In genomic region chr2:138034536-138034935, GRCh38 we compare ENCODE assay signal across 25 cellular contexts.
"Had no signal": no experiment of that assay in that cellular context is flagged by ENCODE, and none has a peak within 500 bp of the region (broad histone marks: within the 10 kb centered on the region; RNA-seq: fewer than 3 reads in every experiment).

No MANE protein-coding gene starts in this region.

- H3K27ac ChIP-seq: epithelial cell of prostate, esophagus muscularis mucosa, gastrocnemius medialis, heart right ventricle, neutrophil, psoas muscle, spleen, stomach, thoracic aorta, transverse colon had no signal

- H3K4me3 Mint-ChIP-seq: immature natural killer cell; naive thymus-derived CD4-positive, alpha-beta T cell; nephron progenitor cell had no signal

- ATAC-seq: gastrocnemius medialis; heart right ventricle; left cardiac atrium; left ventricle myocardium superior; naive thymus-derived CD4-positive, alpha-beta T cell; psoas muscle; sciatic nerve had no signal

- DNase-seq: effector memory CD4-positive, alpha-beta T cell; gastrocnemius medialis; heart right ventricle; hypothalamus; immature natural killer cell; left cardiac atrium; left ventricle myocardium superior; mesenchymal stem cell; naive thymus-derived CD4-positive, alpha-beta T cell; nephron progenitor cell; psoas muscle; retina; spleen; stimulated activated CD4-positive, alpha-beta T cell treated with anti-CD3 and anti-CD28 coated beads, Interleukin-15, amount 100 ng/mL, for 24 hours; stimulated activated CD4-positive, alpha-beta T cell treated with anti-CD3 and anti-CD28 coated beads, Interleukin-2, amount 100 ng/mL, for 24 hours; stimulated activated naive CD4-positive, alpha-beta T cell; stomach; substantia nigra; transverse colon had no signal

- H3K27ac Mint-ChIP-seq: immature natural killer cell; naive thymus-derived CD4-positive, alpha-beta T cell; nephron progenitor cell had no signal

- H3K4me1 ChIP-seq: esophagus muscularis mucosa, gastrocnemius medialis, psoas muscle, spleen, stomach, transverse colon had no signal

- H3K4me1 Mint-ChIP-seq: immature natural killer cell; naive thymus-derived CD4-positive, alpha-beta T cell had no signal

- H3K4me3 ChIP-seq: esophagus muscularis mucosa, gastrocnemius medialis, heart right ventricle, lung, psoas muscle, spleen, stomach, thoracic aorta, transverse colon had no signal

- H3K9me3 Mint-ChIP-seq: nephron progenitor cell had no signal

- H3K36me3 ChIP-seq: esophagus muscularis mucosa, gastrocnemius medialis, heart right ventricle, neutrophil, spleen, stomach, thoracic aorta, transverse colon had no signal

- H3K36me3 Mint-ChIP-seq: immature natural killer cell; naive thymus-derived CD4-positive, alpha-beta T cell had no signal

- H3K27me3 ChIP-seq: esophagus muscularis mucosa, gastrocnemius medialis, heart right ventricle, neutrophil, spleen, stomach, transverse colon had no signal
